27 cellular contexts compared by ENCODE assay signal in genomic region chr2:142483653-142484052, GRCh38.
"Had no signal": no experiment of that assay in that cellular context is flagged by ENCODE, and none has a peak within 500 bp of the region (broad histone marks: within the 10 kb centered on the region; RNA-seq: fewer than 3 reads in every experiment).

No MANE protein-coding gene starts in this region.

- H3K4me1 ChIP-seq: stomach, suprapubic skin, testis, thyroid gland, tibial artery, tibial nerve, transverse colon, upper lobe of left lung, upper lobe of right lung, uterus, vagina had no signal

- H3K27ac ChIP-seq: stomach, suprapubic skin, testis, thoracic aorta, thyroid gland, tibial artery, tibial nerve, transverse colon, upper lobe of left lung, upper lobe of right lung, uterus, vagina had no signal

- H3K9me3 ChIP-seq: suprapubic skin, testis, thyroid gland, transverse colon, upper lobe of right lung, uterus, vagina had no signal

- H3K27me3 ChIP-seq: stomach, suprapubic skin, testis, thyroid gland, tibial artery, tibial nerve, transverse colon, upper lobe of left lung, upper lobe of right lung, uterus, vagina had no signal

- DNase-seq: stimulated activated CD4-positive, alpha-beta T cell treated with anti-CD3 and anti-CD28 coated beads, Interleukin-2, amount 100 ng/mL, for 48 hours; stimulated activated CD4-positive, alpha-beta T cell treated with anti-CD3 and anti-CD28 coated beads, Interleukin-4, amount 100 ng/mL, for 1 hour; stimulated activated CD4-positive, alpha-beta T cell treated with anti-CD3 and anti-CD28 coated beads, Interleukin-4, amount 100 ng/mL, for 24 hours; stimulated activated CD4-positive, alpha-beta T cell treated with anti-CD3 and anti-CD28 coated beads, Interleukin-4, amount 100 ng/mL, for 4 hours; stimulated activated CD8-positive, alpha-beta memory T cell treated with anti-CD3 and anti-CD28 coated beads, Interleukin-4, amount 100 ng/mL, for 48 hours; stimulated activated naive B cell treated with anti-CD40 and anti-IgM and Interleukin-4, amounts not matched to agents 10 μg/mL and 1 μg/mL and 100 μg/mL, for 72 hours; stimulated activated naive CD4-positive, alpha-beta T cell; stimulated activated naive CD4-positive, alpha-beta T cell treated with Interleukin-2 at 50 U/mL for 16 hours; stimulated activated naive CD8-positive, alpha-beta T cell treated with anti-CD3 and anti-CD28 coated beads, Interleukin-15, amount 100 ng/mL, for 72 hours; stimulated activated naive CD8-positive, alpha-beta T cell treated with anti-CD3 and anti-CD28 coated beads, Interleukin-15, Interleukin-2, amounts not matched to agents 100 U/mL and 50 U/mL, for 24 hours; stomach; substantia nigra; testis; thyroid gland; tibial artery; transverse colon; trophoblast cell; upper lobe of left lung; upper lobe of right lung; uterus had no signal

- FAIRE-seq: urothelium cell line had no signal

- ATAC-seq: stimulated activated effector memory CD8-positive, alpha-beta T cell treated with anti-CD3 and anti-CD28 coated beads, Interleukin-12 subunit alpha, Interleukin-12 subunit beta, amount 100 ng/mL, for 72 hours; stimulated activated memory B cell treated with anti-CD40 and anti-IgM and Interleukin-4, amounts not matched to agents 10 μg/mL and 1 μg/mL and 100 μg/mL, for 72 hours; stimulated activated naive B cell treated with anti-CD40 and anti-IgM and Interleukin-4, amounts not matched to agents 10 μg/mL and 1 μg/mL and 100 μg/mL, for 72 hours; stimulated activated naive CD8-positive, alpha-beta T cell treated with anti-CD3 and anti-CD28 coated beads, Interleukin-15, amount 100 ng/mL, for 72 hours; stimulated activated naive CD8-positive, alpha-beta T cell treated with anti-CD3 and anti-CD28 coated beads, Interleukin-15, Interleukin-2, amounts not matched to agents 100 U/mL and 50 U/mL, for 24 hours; upper lobe of right lung had no signal

- H3K4me3 ChIP-seq: stomach, suprapubic skin, testis, thoracic aorta, thyroid gland, tibial artery, tibial nerve, transverse colon, upper lobe of left lung, upper lobe of right lung, uterus, vagina had no signal

- H3K36me3 ChIP-seq: stomach, suprapubic skin, thoracic aorta, thyroid gland, tibial artery, tibial nerve, transverse colon, upper lobe of left lung, upper lobe of right lung, uterus, vagina had no signal
